10 cellular contexts compared by ENCODE assay signal in the genomic region with DNA sequence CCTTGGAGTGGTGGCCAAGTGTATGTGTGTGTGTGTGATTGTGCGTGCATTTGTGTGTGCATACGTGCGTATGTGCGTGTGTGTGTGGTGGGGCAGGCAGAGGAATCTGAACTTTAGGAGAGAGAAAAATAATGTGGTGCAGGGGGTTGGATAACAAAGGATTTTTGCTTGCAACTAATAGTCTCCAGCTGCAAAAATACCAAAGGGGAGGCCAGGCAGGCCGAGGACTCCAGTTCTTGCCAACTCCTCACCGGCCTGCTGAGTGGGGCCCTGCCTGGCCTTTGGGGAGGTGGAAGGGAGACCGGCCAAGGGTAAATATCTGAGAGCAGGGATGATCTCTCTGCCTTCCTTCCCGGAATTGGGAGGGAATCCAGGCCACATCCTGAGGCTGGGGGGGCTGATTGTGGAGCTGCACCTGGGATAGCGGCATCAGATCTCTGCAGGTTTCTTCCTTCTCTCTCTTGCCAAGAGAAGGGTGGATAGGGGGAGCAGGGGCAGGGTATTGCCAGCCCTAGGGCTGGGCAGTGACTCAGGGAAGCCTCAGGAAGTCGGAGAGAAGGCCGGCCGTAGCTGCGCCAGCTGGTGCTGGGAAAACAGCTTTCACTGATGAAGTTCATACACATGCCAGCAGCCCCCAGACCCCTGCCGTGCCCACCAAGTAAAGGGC. TPM values are rescaled to one million over a fixed set of nuclear protein-coding genes. Genes with fewer than 3 reads are reported as not detected.
DNase-seq lines count a peak whose midpoint lies in the region; ATAC-seq and TF ChIP-seq lines count a peak whose summit lies in the region.
"Had no signal": no experiment of that assay in that cellular context is flagged by ENCODE, and none has a peak within 500 bp of the region (broad histone marks: within the 10 kb centered on the region; RNA-seq: fewer than 3 reads in every experiment).

No MANE protein-coding gene starts in this region.

- no peaks in the 10 kb centered on the region for H3K9me3 Mint-ChIP-seq in activated naive CD4-positive, alpha-beta T cell treated with anti-CD3 and anti-CD28 coated beads, Interleukin-2, amount 50 U/mL, for 72 hours
- H3K9me3 Mint-ChIP-seq: activated T-cell treated with anti-CD3 and anti-CD28 coated beads, Interleukin-2, amount 50 U/mL, for 24 hours had no signal

- no peak overlapping the region for H3K4ac ChIP-seq in neuronal stem cell (ENCODE audit: low read length)

- H2AK5ac ChIP-seq in neuronal stem cell (ENCODE audit: low read depth, low read length) = no peak overlapping the region

- H3K14ac ChIP-seq in neuronal stem cell (ENCODE audit: low read length) = no peak overlapping the region

- H3K79me1 ChIP-seq in neuronal stem cell (ENCODE audit: low read depth, low read length) = no peaks in the 10 kb centered on the region

- no peak for TF ChIP-seq POLR2A in Peyer's patch (IDR thresholded peaks at IDR 0.05)

- DNase-seq in AG08396 (ENCODE audit: low spot score) = peak; percentile 72
- no peak for DNase-seq in Peyer's patch
- no peak for DNase-seq in neuronal stem cell (ENCODE audit: low spot score)
- no peak for DNase-seq in NCI-H2227 treated with DMSO at 0.1 percent for 48 hours (lab: John Stamatoyannopoulos, UW)
- DNase-seq in activated naive CD4-positive, alpha-beta T cell treated with anti-CD3 and anti-CD28 coated beads, Interleukin-2, amount 50 U/mL, for 72 hours (ENCODE audit: low spot score in 2 of 2) = no peak
- no peak for DNase-seq in pons (ENCODE audit: low spot score)
- DNase-seq: activated T-cell treated with anti-CD3 and anti-CD28 coated beads, Interleukin-2, amount 50 U/mL, for 24 hours; Caco-2 had no signal

- H3K27ac ChIP-seq in Peyer's patch (peak overlapping the region; percentile 40 to 75 (median 62)), neuronal stem cell (replicated peaks; ENCODE audit: low read length) (no peak overlapping the region)

- H3K9me3 ChIP-seq in Peyer's patch (no peaks in the 10 kb centered on the region), neuronal stem cell (replicated peaks in 1 of 2; ENCODE audit: control insufficient read depth in 2 of 2, insufficient read depth in 1 of 2, low read depth in 1 of 2, low read length in 2 of 2) (no peaks in the 10 kb centered on the region)
- H3K9me3 ChIP-seq: Caco-2 had no signal

- H3K36me3 ChIP-seq in Peyer's patch (peaks cover 0 to 33% (median 0%) of the 10 kb centered on the region in 3 donors), neuronal stem cell (replicated peaks in 1 of 2; ENCODE audit: control insufficient read depth in 2 of 2, insufficient read depth in 2 of 2, low read length in 2 of 2) (peaks cover 30 to 96% of the 10 kb centered on the region in 2 donors)

- H3K4me3 ChIP-seq in Peyer's patch (no peak overlapping the region), neuronal stem cell (ENCODE audit: low read length in 2 of 2) (peak overlapping the region in 1 of 2 donors; percentile 63)

- no peak overlapping the region for H2AFZ ChIP-seq in neuronal stem cell (ENCODE audit: low read length)

- ATAC-seq in esophagus mucosa (peak; percentile 65), GM21723 (IDR thresholded peaks at IDR 0.05; ENCODE audit: unreplicated experiment) (no peak)
- no peak for ATAC-seq in activated naive CD4-positive, alpha-beta T cell treated with anti-CD3 and anti-CD28 coated beads, Interleukin-2, amount 50 U/mL, for 72 hours

- peak overlapping the region in 1 of 2 donors; percentile 10 for H3K27ac Mint-ChIP-seq in activated naive CD4-positive, alpha-beta T cell treated with anti-CD3 and anti-CD28 coated beads, Interleukin-2, amount 50 U/mL, for 72 hours
- H3K27ac Mint-ChIP-seq: activated T-cell treated with anti-CD3 and anti-CD28 coated beads, Interleukin-2, amount 50 U/mL, for 24 hours had no signal

- no peak overlapping the region for H2BK120ac ChIP-seq in neuronal stem cell (ENCODE audit: low read depth, low read length)

- H4K91ac ChIP-seq in neuronal stem cell (ENCODE audit: low read depth, low read length, poor library complexity) = no peak overlapping the region

- H2BK5ac ChIP-seq in neuronal stem cell (ENCODE audit: low read length) = no peak overlapping the region

- H3K9ac ChIP-seq in neuronal stem cell (ENCODE audit: low read depth, low read length, poor library complexity) = peak overlapping the region; percentile 39

- TF ChIP-seq CTCF in Peyer's patch (IDR thresholded peaks at IDR 0.05) = no peak

- H2BK12ac ChIP-seq in neuronal stem cell (ENCODE audit: low read length) = no peak overlapping the region

- H3K4me1 ChIP-seq in Peyer's patch (peaks cover 0 to 62% (median 18%) of the 10 kb centered on the region in 4 donors), neuronal stem cell (ENCODE audit: control insufficient read depth in 2 of 2, insufficient read depth in 1 of 2, low read depth in 1 of 2, low read length in 2 of 2) (peaks cover 4 to 7% of the 10 kb centered on the region in 2 donors)

- H3K23ac ChIP-seq in neuronal stem cell (ENCODE audit: low read depth, low read length, poor library complexity) = peak overlapping the region; percentile 53

- H3K27me3 ChIP-seq in Peyer's patch (no peaks in the 10 kb centered on the region), neuronal stem cell (ENCODE audit: control insufficient read depth in 3 of 3, insufficient read depth in 3 of 3, low read depth in 1 of 3, low read length in 3 of 3) (no peaks in the 10 kb centered on the region)

- no peak overlapping the region for H2BK15ac ChIP-seq in neuronal stem cell (ENCODE audit: low read length)

- no CpG with 5 or more reads among the region's 14 CpGs for WGBS in neuronal stem cell (ENCODE audit: extremely low coverage in 2 of 2, insufficient read length in 2 of 2, insufficient replicate concordance in 1 of 2), 2 donors

- no peak overlapping the region for H4K8ac ChIP-seq in neuronal stem cell (ENCODE audit: low read depth, low read length)

- H3K4me2 ChIP-seq in neuronal stem cell (ENCODE audit: insufficient read depth, low read length, poor library complexity, severe bottlenecking) = no peak overlapping the region

- H3K36me3 Mint-ChIP-seq in activated naive CD4-positive, alpha-beta T cell treated with anti-CD3 and anti-CD28 coated beads, Interleukin-2, amount 50 U/mL, for 72 hours = no peaks in the 10 kb centered on the region

- H3K18ac ChIP-seq in neuronal stem cell (ENCODE audit: low read length) = no peak overlapping the region

RNA-seq across cellular contexts. Expression of a gene that starts 4.5 kb away (rescaled TPM):
- total RNA-seq in Peyer's patch = not detected
- not detected for total RNA-seq in esophagus mucosa
- not detected for polyA plus RNA-seq in neuronal stem cell (2013, experiment 1 of 2)
- not detected for polyA plus RNA-seq in neuronal stem cell (2013, experiment 2 of 2)
- not detected for total RNA-seq in activated naive CD4-positive, alpha-beta T cell treated with anti-CD3 and anti-CD28 coated beads, Interleukin-2, amount 50 U/mL, for 72 hours
- total RNA-seq: Caco-2 had no signal

RNA-seq across cellular contexts. Expression of a gene that starts 23.6 kb away (rescaled TPM):
- 100 to 1,000 TPM; 128 to 312 (median 207) TPM for total RNA-seq in Peyer's patch
- 74.0 TPM for total RNA-seq in esophagus mucosa
- 13.3 TPM for polyA plus RNA-seq in neuronal stem cell (2013, experiment 1 of 2)
- polyA plus RNA-seq in neuronal stem cell (2013, experiment 2 of 2) = 12.4 TPM
- total RNA-seq in activated naive CD4-positive, alpha-beta T cell treated with anti-CD3 and anti-CD28 coated beads, Interleukin-2, amount 50 U/mL, for 72 hours = 1 to 10 TPM; 1.3 to 5.9 TPM

RNA-seq across cellular contexts. Expression of a gene that starts 40.7 kb away (rescaled TPM):
- total RNA-seq in Peyer's patch = 100 to 1,000 TPM; 278 to 416 (median 382) TPM
- total RNA-seq in esophagus mucosa = 108 TPM
- polyA plus RNA-seq in neuronal stem cell (2013, experiment 1 of 2) = 9.9 TPM
- polyA plus RNA-seq in neuronal stem cell (2013, experiment 2 of 2) = 8.0 TPM
- total RNA-seq in activated naive CD4-positive, alpha-beta T cell treated with anti-CD3 and anti-CD28 coated beads, Interleukin-2, amount 50 U/mL, for 72 hours = 100 to 1,000 TPM; 213 to 283 TPM

Comparison
In these comparisons a context has a peak if more than half of its experiments do, and no peak if none do; other contexts are left out.
1. RNA of a gene that starts 23.6 kb away (total RNA-seq): 128 to 312 TPM in Peyer's patch and 74.0 TPM in esophagus mucosa (single experiment); 1.3 to 5.9 TPM in activated naive CD4-positive, alpha-beta T cell treated with anti-CD3 and anti-CD28 coated beads, Interleukin-2, amount 50 U/mL, for 72 hours; every median in the first group is over 10 times any median in the second.